8 cellular contexts compared by ENCODE assay signal in the genomic region with DNA sequence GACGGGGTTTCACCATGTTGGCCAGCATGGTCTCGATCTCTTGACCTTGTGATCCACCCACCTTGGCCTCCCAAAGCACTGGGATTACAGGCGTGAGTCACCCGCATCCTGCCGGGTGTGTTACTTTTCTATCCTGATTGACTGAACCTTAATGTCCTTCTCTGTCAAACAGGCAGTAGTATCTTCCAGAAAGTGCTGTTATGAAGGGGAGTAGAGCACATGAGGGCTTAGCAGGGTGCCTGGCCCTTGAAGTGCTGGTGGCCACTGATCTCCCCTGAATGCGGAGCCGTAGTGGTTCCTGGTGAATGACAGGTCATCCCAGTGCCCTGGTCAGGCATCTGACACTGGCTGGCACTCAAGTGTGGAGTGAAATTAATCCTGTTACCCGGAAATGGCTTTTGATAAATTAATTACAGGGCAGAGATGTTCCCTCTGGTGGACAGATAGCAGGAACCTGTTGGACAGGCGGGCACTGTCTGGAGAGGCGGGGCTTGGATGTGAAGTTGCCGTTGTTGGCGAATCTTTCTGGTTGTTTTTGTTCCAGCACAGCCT. TPM values are rescaled to one million over a fixed set of nuclear protein-coding genes. Genes with fewer than 3 reads are reported as not detected.
DNase-seq lines count a peak whose midpoint lies in the region; TF ChIP-seq lines count a peak whose summit lies in the region.

No MANE protein-coding gene starts in this region.

- H3K27ac ChIP-seq in DOHH2 (ENCODE audit: low read depth, low read length) (no peak overlapping the region), Peyer's patch (peak overlapping the region in 3 of 4 donors; percentile 26 to 61 (median 48)), parathyroid adenoma (no peak overlapping the region)

- H3K4me3 ChIP-seq in DOHH2 (ENCODE audit: low read length) (no peak overlapping the region), Peyer's patch (no peak overlapping the region), epithelial cell of proximal tubule (ENCODE audit: low read depth, low read length) (peak overlapping the region; percentile 32), parathyroid adenoma (ENCODE audit: low read depth, low read length) (no peak overlapping the region)

- H3K4me2 ChIP-seq in DOHH2 (ENCODE audit: low read length) (peak overlapping the region; percentile 1; the same call in 1 of the 2 replicates), parathyroid adenoma (ENCODE audit: low read length) (peak overlapping the region; percentile 36)

- H3F3A ChIP-seq in DOHH2 (ENCODE audit: control insufficient read depth, insufficient read depth): no peaks in the 10 kb centered on the region

- no peaks in the 10 kb centered on the region for H3K9me3 ChIP-seq in DOHH2 (ENCODE audit: control insufficient read depth, insufficient read depth, low read length)
- no peaks in the 10 kb centered on the region for H3K9me3 ChIP-seq in Peyer's patch
- no peaks in the 10 kb centered on the region for H3K9me3 ChIP-seq in parathyroid adenoma (ENCODE audit: control insufficient read depth, low read length)

- H3K36me3 ChIP-seq in DOHH2 (ENCODE audit: control insufficient read depth, low read length) (peaks cover 73% of the 10 kb centered on the region), Peyer's patch (no peaks in the 10 kb centered on the region), parathyroid adenoma (ENCODE audit: control insufficient read depth, insufficient read depth, low read length) (no peaks in the 10 kb centered on the region)

- no peak for TF ChIP-seq POLR2A in Peyer's patch (IDR thresholded peaks at IDR 0.05)

- DNase-seq in Peyer's patch (peak in 1 of 3 donors; percentile 58), epithelial cell of proximal tubule (ENCODE audit: low read depth) (peak; percentile 56), SW480 (ENCODE audit: low spot score) (no peak), NOMO-1 treated with DMSO at 0.1 percent for 48 hours (lab: John Stamatoyannopoulos, UW; ENCODE audit: unreplicated experiment) (no peak)
- no peak for DNase-seq in effector CD8-positive, alpha-beta T cell (lab: John Stamatoyannopoulos, UW)
- no peak for DNase-seq in activated T-cell treated with anti-CD3 and anti-CD28 coated beads, Interleukin-2, amount 50 U/mL, for 48 hours

- no peaks in the 10 kb centered on the region for H3K27me3 ChIP-seq in DOHH2 (ENCODE audit: control insufficient read depth, low read length)
- H3K27me3 ChIP-seq in Peyer's patch: no peaks in the 10 kb centered on the region
- no peaks in the 10 kb centered on the region for H3K27me3 ChIP-seq in parathyroid adenoma (ENCODE audit: control insufficient read depth, insufficient read depth, low read length)

- H3K79me2 ChIP-seq in DOHH2 (ENCODE audit: control insufficient read depth, low read length): peaks cover 100% of the 10 kb centered on the region
- H3K79me2 ChIP-seq in parathyroid adenoma: peaks cover 44% of the 10 kb centered on the region

- peaks cover 53% of the 10 kb centered on the region for H4K20me1 ChIP-seq in DOHH2 (ENCODE audit: control insufficient read depth, insufficient read depth, low read depth, low read length)

- H3K9me2 ChIP-seq in DOHH2 (replicated peaks; ENCODE audit: control insufficient read depth, low read length): no peaks in the 10 kb centered on the region

- TF ChIP-seq CTCF in DOHH2 (IDR thresholded peaks at IDR 0.05; ENCODE audit: low read depth, low read length, poor library complexity, severe bottlenecking) (no peak), Peyer's patch (IDR thresholded peaks at IDR 0.05) (peak in 4 of 6 experiments; percentile 13 to 57 (median 44)), epithelial cell of proximal tubule (conservative IDR thresholded peaks at IDR 0.05; ENCODE audit: low read depth, low read length) (peak; percentile 48), parathyroid adenoma (IDR thresholded peaks at IDR 0.05) (peak; percentile 29)

- H2AFZ ChIP-seq in parathyroid adenoma: no peak overlapping the region

- peaks cover 47% of the 10 kb centered on the region for H3K4me1 ChIP-seq in DOHH2 (ENCODE audit: control insufficient read depth, low read length)
- peaks cover 4 to 72% (median 18%) of the 10 kb centered on the region in 4 donors for H3K4me1 ChIP-seq in Peyer's patch
- peaks cover 33% of the 10 kb centered on the region for H3K4me1 ChIP-seq in parathyroid adenoma

- H3K9ac ChIP-seq in parathyroid adenoma: no peak overlapping the region

RNA-seq across cellular contexts. Expression of a gene that starts 28.4 kb away (rescaled TPM):
- 100 to 1,000 TPM; 109 to 174 (median 149) TPM for total RNA-seq in Peyer's patch
- 80.7 and 112 TPM in 2 replicates for total RNA-seq in epithelial cell of proximal tubule

Comparison
In these comparisons a context has a peak if more than half of its experiments do, and no peak if none do; other contexts are left out.
1. H3K27ac ChIP-seq: peak in Peyer's patch (3 of 4); none in DOHH2 (single experiment) and parathyroid adenoma (single experiment).